In the genomic region with DNA sequence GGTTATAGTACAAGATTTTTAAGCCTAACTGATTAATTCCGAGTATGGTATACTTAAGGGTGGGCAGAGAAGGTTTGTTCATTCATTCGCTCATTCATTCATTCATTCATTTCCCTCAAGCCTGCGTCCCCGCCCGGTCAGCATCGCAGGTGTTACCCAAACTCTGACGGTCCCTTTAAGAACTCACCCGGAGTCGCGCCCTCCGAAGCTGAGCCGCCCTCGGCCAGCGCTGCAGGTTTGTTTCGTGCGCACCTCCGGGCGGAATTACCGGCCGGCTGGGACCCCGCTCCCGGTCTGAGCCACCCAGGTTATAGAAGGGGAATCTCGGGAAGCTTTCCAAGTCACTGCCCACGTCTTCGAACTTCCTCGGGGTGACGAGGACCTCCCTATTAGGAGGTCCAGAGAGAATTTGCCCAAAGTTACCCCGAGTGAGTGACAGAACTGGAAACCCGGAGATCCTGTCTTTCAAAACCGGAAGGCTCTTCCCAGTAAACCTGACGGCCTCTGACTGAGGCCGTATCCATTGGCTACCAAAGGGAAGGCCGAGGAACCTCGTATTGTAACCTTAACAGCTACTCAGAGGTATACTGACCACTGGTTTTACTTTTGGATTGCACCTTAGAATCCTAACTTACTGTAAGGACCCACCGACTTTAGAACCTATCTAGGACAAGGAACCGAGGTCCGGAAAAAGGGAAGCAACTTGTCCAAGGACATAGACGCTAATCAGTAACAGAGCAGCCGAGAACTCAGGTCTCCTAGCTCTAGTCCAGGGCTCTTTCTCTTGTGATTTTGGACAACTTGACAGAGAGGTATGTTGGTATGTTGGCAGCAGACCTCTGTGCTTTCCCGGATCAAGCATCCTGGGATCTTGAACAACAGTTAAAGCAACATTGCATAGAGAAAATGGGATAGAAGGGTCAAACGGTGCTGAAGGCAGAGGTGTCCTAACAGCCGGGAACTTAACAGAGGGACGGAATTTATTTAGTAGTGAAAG, we compare ENCODE assay signal across 1 cellular context.
TF ChIP-seq lines count a peak whose summit lies in the region.

No MANE protein-coding gene starts in this region.

TF ChIP-seq in HepG2, 621 proteins besides CTCF, POLR2A, EP300 and RAD21 (continued from another document and continues in another):
- TF ChIP-seq, protein P1, sequence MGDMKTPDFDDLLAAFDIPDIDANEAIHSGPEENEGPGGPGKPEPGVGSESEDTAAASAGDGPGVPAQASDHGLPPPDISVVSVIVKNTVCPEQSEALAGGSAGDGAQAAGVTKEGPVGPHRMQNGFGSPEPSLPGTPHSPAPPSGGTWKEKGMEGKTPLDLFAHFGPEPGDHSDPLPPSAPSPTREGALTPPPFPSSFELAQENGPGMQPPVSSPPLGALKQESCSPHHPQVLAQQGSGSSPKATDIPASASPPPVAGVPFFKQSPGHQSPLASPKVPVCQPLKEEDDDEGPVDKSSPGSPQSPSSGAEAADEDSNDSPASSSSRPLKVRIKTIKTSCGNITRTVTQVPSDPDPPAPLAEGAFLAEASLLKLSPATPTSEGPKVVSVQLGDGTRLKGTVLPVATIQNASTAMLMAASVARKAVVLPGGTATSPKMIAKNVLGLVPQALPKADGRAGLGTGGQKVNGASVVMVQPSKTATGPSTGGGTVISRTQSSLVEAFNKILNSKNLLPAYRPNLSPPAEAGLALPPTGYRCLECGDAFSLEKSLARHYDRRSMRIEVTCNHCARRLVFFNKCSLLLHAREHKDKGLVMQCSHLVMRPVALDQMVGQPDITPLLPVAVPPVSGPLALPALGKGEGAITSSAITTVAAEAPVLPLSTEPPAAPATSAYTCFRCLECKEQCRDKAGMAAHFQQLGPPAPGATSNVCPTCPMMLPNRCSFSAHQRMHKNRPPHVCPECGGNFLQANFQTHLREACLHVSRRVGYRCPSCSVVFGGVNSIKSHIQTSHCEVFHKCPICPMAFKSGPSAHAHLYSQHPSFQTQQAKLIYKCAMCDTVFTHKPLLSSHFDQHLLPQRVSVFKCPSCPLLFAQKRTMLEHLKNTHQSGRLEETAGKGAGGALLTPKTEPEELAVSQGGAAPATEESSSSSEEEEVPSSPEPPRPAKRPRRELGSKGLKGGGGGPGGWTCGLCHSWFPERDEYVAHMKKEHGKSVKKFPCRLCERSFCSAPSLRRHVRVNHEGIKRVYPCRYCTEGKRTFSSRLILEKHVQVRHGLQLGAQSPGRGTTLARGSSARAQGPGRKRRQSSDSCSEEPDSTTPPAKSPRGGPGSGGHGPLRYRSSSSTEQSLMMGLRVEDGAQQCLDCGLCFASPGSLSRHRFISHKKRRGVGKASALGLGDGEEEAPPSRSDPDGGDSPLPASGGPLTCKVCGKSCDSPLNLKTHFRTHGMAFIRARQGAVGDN (CRISPR knock-in tag; IDR thresholded peaks at IDR 0.05), result peak; percentile 58
- TF ChIP-seq, protein P2, sequence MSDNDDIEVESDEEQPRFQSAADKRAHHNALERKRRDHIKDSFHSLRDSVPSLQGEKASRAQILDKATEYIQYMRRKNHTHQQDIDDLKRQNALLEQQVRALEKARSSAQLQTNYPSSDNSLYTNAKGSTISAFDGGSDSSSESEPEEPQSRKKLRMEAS (IDR thresholded peaks at IDR 0.05), result 0 out of 2 replicates have a peak, but pooled peaks have one; percentile 5
- TF ChIP-seq THYN1 (CRISPR knock-in tag; IDR thresholded peaks at IDR 0.05; ENCODE audit: borderline replicate concordance, low read depth) (0 out of 2 replicates have a peak, but pooled peaks have one; percentile 55), FOXK1 (CRISPR knock-in tag; IDR thresholded peaks at IDR 0.05; ENCODE audit: borderline replicate concordance, low read depth) (no peak), ZFP62 (CRISPR knock-in tag; IDR thresholded peaks at IDR 0.05) (no peak), RCOR2 (CRISPR knock-in tag; IDR thresholded peaks at IDR 0.05) (no peak), ZNF44 (CRISPR knock-in tag; IDR thresholded peaks at IDR 0.05) (no peak), KDM4B (CRISPR knock-in tag; IDR thresholded peaks at IDR 0.05) (no peak), ZNF143 (CRISPR knock-in tag; IDR thresholded peaks at IDR 0.05) (no peak), ZMYM2 (CRISPR knock-in tag; IDR thresholded peaks at IDR 0.05) (no peak), ZNF383 (CRISPR knock-in tag; IDR thresholded peaks at IDR 0.05; ENCODE audit: borderline replicate concordance) (no peak), ZNF572 (CRISPR knock-in tag; IDR thresholded peaks at IDR 0.05) (no peak), SP1 (IDR thresholded peaks at IDR 0.05) (no peak), SP1 (CRISPR knock-in tag; IDR thresholded peaks at IDR 0.05) (no peak), EHMT2 (IDR thresholded peaks at IDR 0.05; ENCODE audit: borderline replicate concordance, low read depth, low read length) (no peak), DMAP1 (CRISPR knock-in tag; IDR thresholded peaks at IDR 0.05) (no peak), CEBPG (CRISPR knock-in tag; IDR thresholded peaks at IDR 0.05) (no peak), ZIK1 (CRISPR knock-in tag; IDR thresholded peaks at IDR 0.05; ENCODE audit: borderline replicate concordance, low read depth) (no peak), ZNF772 (CRISPR knock-in tag; IDR thresholded peaks at IDR 0.05) (0 out of 2 replicates have a peak, but pooled peaks have one; percentile 37), PHF8 (CRISPR knock-in tag; IDR thresholded peaks at IDR 0.05) (peak; percentile 26), IKZF1 (IDR thresholded peaks at IDR 0.05) (no peak), NFE2L1 (CRISPR knock-in tag; IDR thresholded peaks at IDR 0.05; ENCODE audit: borderline replicate concordance) (no peak), ZBTB20 (CRISPR knock-in tag; IDR thresholded peaks at IDR 0.05; ENCODE audit: borderline replicate concordance, low read depth) (no peak), ZNF207 (IDR thresholded peaks at IDR 0.05; ENCODE audit: borderline replicate concordance) (no peak)
- TF ChIP-seq, protein P3, sequence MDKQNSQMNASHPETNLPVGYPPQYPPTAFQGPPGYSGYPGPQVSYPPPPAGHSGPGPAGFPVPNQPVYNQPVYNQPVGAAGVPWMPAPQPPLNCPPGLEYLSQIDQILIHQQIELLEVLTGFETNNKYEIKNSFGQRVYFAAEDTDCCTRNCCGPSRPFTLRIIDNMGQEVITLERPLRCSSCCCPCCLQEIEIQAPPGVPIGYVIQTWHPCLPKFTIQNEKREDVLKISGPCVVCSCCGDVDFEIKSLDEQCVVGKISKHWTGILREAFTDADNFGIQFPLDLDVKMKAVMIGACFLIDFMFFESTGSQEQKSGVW (CRISPR knock-in tag; IDR thresholded peaks at IDR 0.05; ENCODE audit: borderline replicate concordance), result no peak
- TF ChIP-seq, protein P4, sequence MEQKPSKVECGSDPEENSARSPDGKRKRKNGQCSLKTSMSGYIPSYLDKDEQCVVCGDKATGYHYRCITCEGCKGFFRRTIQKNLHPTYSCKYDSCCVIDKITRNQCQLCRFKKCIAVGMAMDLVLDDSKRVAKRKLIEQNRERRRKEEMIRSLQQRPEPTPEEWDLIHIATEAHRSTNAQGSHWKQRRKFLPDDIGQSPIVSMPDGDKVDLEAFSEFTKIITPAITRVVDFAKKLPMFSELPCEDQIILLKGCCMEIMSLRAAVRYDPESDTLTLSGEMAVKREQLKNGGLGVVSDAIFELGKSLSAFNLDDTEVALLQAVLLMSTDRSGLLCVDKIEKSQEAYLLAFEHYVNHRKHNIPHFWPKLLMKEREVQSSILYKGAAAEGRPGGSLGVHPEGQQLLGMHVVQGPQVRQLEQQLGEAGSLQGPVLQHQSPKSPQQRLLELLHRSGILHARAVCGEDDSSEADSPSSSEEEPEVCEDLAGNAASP (CRISPR knock-in tag; IDR thresholded peaks at IDR 0.05; ENCODE audit: borderline replicate concordance), result 0 out of 2 replicates have a peak, but pooled peaks have one; percentile 28
- TF ChIP-seq, protein P5, sequence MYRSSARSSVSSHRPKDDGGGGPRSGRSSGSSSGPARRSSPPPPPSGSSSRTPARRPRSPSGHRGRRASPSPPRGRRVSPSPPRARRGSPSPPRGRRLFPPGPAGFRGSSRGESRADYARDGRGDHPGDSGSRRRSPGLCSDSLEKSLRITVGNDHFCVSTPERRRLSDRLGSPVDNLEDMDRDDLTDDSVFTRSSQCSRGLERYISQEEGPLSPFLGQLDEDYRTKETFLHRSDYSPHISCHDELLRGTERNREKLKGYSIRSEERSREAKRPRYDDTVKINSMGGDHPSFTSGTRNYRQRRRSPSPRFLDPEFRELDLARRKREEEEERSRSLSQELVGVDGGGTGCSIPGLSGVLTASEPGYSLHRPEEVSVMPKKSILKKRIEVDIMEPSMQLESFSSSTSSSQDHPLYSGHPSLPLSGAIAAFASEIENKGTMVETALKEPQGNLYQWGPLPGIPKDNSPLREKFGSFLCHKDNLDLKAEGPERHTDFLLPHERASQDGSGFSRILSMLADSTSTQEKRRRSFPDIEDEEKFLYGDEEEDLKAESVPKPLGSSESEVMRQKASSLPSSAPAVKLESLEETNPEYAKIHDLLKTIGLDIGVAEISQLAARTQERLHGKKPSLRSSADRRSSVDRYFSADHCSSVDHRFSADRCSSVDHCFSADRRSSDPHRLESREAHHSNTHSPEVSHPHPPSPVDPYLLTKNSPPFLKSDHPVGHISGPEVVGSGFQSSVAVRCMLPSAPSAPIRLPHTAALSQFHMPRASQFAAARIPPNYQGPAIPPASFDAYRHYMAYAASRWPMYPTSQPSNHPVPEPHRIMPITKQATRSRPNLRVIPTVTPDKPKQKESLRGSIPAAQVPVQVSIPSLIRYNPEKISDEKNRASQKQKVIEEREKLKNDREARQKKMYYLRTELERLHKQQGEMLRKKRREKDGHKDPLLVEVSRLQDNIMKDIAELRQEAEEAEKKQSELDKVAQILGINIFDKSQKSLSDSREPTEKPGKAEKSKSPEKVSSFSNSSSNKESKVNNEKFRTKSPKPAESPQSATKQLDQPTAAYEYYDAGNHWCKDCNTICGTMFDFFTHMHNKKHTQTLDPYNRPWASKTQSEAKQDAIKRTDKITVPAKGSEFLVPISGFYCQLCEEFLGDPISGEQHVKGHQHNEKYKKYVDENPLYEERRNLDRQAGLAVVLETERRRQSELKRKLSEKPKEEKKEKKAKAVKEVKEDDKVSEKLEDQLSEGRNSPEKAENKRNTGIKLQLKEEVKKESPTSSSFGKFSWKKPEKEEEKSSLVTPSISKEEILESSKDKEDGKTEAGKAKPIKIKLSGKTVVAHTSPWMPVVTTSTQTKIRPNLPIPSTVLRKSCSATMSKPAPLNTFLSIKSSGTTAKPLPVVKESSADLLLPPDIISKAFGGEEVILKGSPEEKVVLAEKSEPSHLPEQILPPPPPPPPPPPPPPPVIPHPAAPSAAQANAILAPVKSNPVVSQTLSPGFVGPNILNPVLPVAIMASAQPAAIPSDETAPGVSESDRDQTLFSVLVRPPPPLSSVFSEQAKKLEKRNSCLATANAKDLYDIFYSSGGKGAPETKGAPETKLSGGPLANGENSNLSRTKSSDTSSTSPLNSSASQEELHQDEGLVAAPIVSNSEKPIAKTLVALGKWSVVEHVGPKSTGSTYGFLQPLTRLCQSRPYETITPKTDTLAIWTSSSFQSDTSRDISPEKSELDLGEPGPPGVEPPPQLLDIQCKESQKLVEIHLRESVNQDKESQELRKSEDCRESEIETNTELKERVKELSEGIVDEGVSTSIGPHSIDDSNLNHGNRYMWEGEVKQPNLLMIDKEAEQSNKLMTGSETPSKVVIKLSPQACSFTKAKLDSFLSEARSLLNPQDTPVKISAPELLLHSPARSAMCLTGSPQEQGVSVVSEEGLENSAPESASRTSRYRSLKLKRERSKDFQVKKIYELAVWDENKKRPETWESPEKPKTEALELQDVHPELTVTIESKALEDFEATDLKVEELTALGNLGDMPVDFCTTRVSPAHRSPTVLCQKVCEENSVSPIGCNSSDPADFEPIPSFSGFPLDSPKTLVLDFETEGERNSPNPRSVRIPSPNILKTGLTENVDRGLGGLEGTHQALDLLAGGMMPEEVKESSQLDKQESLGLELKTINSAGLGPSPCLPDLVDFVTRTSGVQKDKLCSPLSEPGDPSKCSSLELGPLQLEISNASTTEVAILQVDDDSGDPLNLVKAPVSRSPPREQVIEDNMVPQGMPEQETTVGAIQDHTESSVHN (CRISPR knock-in tag; IDR thresholded peaks at IDR 0.05), result no peak
- TF ChIP-seq, protein P6, sequence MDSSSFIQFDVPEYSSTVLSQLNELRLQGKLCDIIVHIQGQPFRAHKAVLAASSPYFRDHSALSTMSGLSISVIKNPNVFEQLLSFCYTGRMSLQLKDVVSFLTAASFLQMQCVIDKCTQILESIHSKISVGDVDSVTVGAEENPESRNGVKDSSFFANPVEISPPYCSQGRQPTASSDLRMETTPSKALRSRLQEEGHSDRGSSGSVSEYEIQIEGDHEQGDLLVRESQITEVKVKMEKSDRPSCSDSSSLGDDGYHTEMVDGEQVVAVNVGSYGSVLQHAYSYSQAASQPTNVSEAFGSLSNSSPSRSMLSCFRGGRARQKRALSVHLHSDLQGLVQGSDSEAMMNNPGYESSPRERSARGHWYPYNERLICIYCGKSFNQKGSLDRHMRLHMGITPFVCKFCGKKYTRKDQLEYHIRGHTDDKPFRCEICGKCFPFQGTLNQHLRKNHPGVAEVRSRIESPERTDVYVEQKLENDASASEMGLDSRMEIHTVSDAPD (CRISPR knock-in tag; IDR thresholded peaks at IDR 0.05), result peak; percentile 30; the same call in 1 of the 2 replicates
- TF ChIP-seq, protein P7, sequence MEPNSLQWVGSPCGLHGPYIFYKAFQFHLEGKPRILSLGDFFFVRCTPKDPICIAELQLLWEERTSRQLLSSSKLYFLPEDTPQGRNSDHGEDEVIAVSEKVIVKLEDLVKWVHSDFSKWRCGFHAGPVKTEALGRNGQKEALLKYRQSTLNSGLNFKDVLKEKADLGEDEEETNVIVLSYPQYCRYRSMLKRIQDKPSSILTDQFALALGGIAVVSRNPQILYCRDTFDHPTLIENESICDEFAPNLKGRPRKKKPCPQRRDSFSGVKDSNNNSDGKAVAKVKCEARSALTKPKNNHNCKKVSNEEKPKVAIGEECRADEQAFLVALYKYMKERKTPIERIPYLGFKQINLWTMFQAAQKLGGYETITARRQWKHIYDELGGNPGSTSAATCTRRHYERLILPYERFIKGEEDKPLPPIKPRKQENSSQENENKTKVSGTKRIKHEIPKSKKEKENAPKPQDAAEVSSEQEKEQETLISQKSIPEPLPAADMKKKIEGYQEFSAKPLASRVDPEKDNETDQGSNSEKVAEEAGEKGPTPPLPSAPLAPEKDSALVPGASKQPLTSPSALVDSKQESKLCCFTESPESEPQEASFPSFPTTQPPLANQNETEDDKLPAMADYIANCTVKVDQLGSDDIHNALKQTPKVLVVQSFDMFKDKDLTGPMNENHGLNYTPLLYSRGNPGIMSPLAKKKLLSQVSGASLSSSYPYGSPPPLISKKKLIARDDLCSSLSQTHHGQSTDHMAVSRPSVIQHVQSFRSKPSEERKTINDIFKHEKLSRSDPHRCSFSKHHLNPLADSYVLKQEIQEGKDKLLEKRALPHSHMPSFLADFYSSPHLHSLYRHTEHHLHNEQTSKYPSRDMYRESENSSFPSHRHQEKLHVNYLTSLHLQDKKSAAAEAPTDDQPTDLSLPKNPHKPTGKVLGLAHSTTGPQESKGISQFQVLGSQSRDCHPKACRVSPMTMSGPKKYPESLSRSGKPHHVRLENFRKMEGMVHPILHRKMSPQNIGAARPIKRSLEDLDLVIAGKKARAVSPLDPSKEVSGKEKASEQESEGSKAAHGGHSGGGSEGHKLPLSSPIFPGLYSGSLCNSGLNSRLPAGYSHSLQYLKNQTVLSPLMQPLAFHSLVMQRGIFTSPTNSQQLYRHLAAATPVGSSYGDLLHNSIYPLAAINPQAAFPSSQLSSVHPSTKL (CRISPR knock-in tag; IDR thresholded peaks at IDR 0.05), result no peak
